In genomic region chr4:109803924-109804571, GRCh38 we compare ENCODE assay signal across 8 cellular contexts. TPM values are rescaled to one million over a fixed set of nuclear protein-coding genes. Genes with fewer than 3 reads are reported as not detected.
DNase-seq lines count a peak whose midpoint lies in the region; ATAC-seq and TF ChIP-seq lines count a peak whose summit lies in the region.

No MANE protein-coding gene starts in this region.

- TF ChIP-seq POLR2A in suprapubic skin (IDR thresholded peaks at IDR 0.05), result no peak

- no peaks in the 10 kb centered on the region for H3K4me1 ChIP-seq in suprapubic skin

- TF ChIP-seq EP300 in suprapubic skin (IDR thresholded peaks at IDR 0.05), result no peak

- DNase-seq in Ammon's horn (ENCODE audit: low spot score) (peak; percentile 62), NCI-H82 (lab: John Stamatoyannopoulos, UW) (peak; percentile 73), dermis blood vessel endothelial cell (peak; percentile 81), nephron progenitor cell (no peak), suprapubic skin (ENCODE audit: low spot score in 2 of 2) (no peak)
- DNase-seq in activated naive CD4-positive, alpha-beta T cell (lab: John Stamatoyannopoulos, UW), result no peak

- no peak overlapping the region for H3K27ac ChIP-seq in suprapubic skin

- no peaks in the 10 kb centered on the region for H3K9me3 Mint-ChIP-seq in nephron progenitor cell

- no peaks in the 10 kb centered on the region for H3K4me1 Mint-ChIP-seq in nephron progenitor cell

- peak; percentile 67 for ATAC-seq in HG02870 (IDR thresholded peaks at IDR 0.05; ENCODE audit: unreplicated experiment)

- peaks cover 18% of the 10 kb centered on the region for H3K27me3 Mint-ChIP-seq in nephron progenitor cell (ENCODE audit: low read depth, poor library complexity)

- no peaks in the 10 kb centered on the region for H3K27me3 ChIP-seq in suprapubic skin

- H3K9me3 ChIP-seq in suprapubic skin, result no peaks in the 10 kb centered on the region

- H3K36me3 Mint-ChIP-seq in nephron progenitor cell (ENCODE audit: low read depth), result no peaks in the 10 kb centered on the region

- 20% methylated on average over 4 of the region's 4 CpGs for WGBS in suprapubic skin

- H3K4me3 ChIP-seq in suprapubic skin, result no peak overlapping the region

- H3K4me3 Mint-ChIP-seq in nephron progenitor cell, result no peak overlapping the region

- TF ChIP-seq CTCF in GM12874 (IDR thresholded peaks at IDR 0.05; ENCODE audit: insufficient read depth, low read depth, low read length) (peak; percentile 42; the same call in 1 of the 2 replicates), nephron progenitor cell (IDR thresholded peaks at IDR 0.05) (peak; percentile 23), suprapubic skin (IDR thresholded peaks at IDR 0.05) (peak in 1 of 2 donors; percentile 20)

- no peaks in the 10 kb centered on the region for H3K36me3 ChIP-seq in suprapubic skin

- H3K27ac Mint-ChIP-seq in nephron progenitor cell, result no peak overlapping the region

RNA-seq across cellular contexts. Expression of gene CFI, which starts 2.2 kb away (rescaled TPM):
- total RNA-seq in dermis blood vessel endothelial cell, result 94.8 and 132 TPM in 2 replicates
- total RNA-seq in suprapubic skin, result 10 to 100 TPM in 1 of 4 donors, 1 to 10 TPM in 2, not detected in 1; 2.0 to 10.1 (median 3.7) TPM

RNA-seq across cellular contexts. Expression of gene GAR1, which starts 11.5 kb away (rescaled TPM):
- total RNA-seq in dermis blood vessel endothelial cell (3.1 and 3.4 TPM in 2 replicates), suprapubic skin (10 to 100 TPM in 2 of 4 donors, 1 to 10 TPM in 2; 5.9 to 15.4 (median 12.0) TPM)

RNA-seq across cellular contexts. Expression of gene RRH, which starts 23.7 kb away (rescaled TPM):
- total RNA-seq in dermis blood vessel endothelial cell, result not detected in 2 replicates
- total RNA-seq in suprapubic skin, result 1 to 10 TPM in 1 of 4 donors, under 1 TPM in 1, not detected in 2; 0.78 to 1.2 TPM

RNA-seq across cellular contexts. Expression of gene LRIT3, which starts 43.9 kb away (rescaled TPM):
- total RNA-seq in dermis blood vessel endothelial cell (0.05 and 0.17 TPM in 2 replicates), suprapubic skin (1 to 10 TPM in 1 of 4 donors, under 1 TPM in 2, not detected in 1; 0.15 to 2.2 (median 0.38) TPM)

Comparison
In these comparisons a context has a peak if more than half of its experiments do, and no peak if none do; other contexts are left out.
1. DNase-seq: peak in Ammon's horn (single experiment), NCI-H82 (single experiment) and dermis blood vessel endothelial cell (single experiment); none in nephron progenitor cell (single experiment), activated naive CD4-positive, alpha-beta T cell (0 of 4) and suprapubic skin (0 of 2).